ENCODE assay signal across 18 cellular contexts in the genomic region with DNA sequence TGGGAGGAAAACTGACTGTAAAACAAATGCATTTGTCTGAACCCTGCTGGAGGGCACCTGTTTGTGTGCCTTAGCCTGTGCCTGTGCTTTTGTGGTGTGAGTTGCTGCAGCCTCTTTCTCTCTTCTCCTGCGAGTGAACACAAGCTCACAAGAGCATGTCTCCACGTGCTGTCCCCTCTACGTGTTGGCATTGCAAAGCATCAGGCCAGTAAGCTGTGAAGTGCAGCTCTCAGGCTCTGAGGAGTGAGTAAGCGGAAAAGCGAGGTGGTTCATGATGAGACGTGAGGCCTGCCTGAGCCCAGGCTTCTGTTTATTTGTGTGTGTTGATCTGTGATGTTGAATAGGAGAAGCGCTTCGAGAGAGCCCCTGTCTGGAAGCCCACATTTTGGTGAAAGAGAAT.
A peak's percentile ranks its signal among the peaks of the same experiment; 100 is the strongest.
DNase-seq lines count a peak whose midpoint lies in the region; ATAC-seq and TF ChIP-seq lines count a peak whose summit lies in the region.
"Had no signal": no experiment of that assay in that cellular context is flagged by ENCODE, and none has a peak within 500 bp of the region (broad histone marks: within the 10 kb centered on the region; RNA-seq: fewer than 3 reads in every experiment).

No MANE protein-coding gene starts in this region.

- H3K9me3 ChIP-seq in mesodermal cell (ENCODE audit: control insufficient read depth, low read length) (no peaks in the 10 kb centered on the region), psoas muscle (no peaks in the 10 kb centered on the region)
- H3K9me3 ChIP-seq: neutrophil, SK-N-SH, suprapubic skin had no signal

- TF ChIP-seq CTCF in 22Rv1 (IDR thresholded peaks at IDR 0.05) (no peak), brain (conservative IDR thresholded peaks at IDR 0.05) (no peak), psoas muscle (IDR thresholded peaks at IDR 0.05) (no peak)

- H3K27me3 Mint-ChIP-seq in brain, result no peaks in the 10 kb centered on the region
- H3K27me3 Mint-ChIP-seq: activated CD4-positive, alpha-beta memory T cell treated with anti-CD3 and anti-CD28 coated beads, Interleukin-2, amount 10 ng/mL, durations not matched to agents 7 days and 5 days had no signal

- H3K4me3 Mint-ChIP-seq in brain, result no peak overlapping the region
- H3K4me3 Mint-ChIP-seq: activated CD4-positive, alpha-beta memory T cell treated with anti-CD3 and anti-CD28 coated beads, Interleukin-2, amount 10 ng/mL, durations not matched to agents 7 days and 5 days; CD14-positive monocyte had no signal

- intact Hi-C loops in psoas muscle (cut with DNase I), result no loop called here

- H3K9me3 Mint-ChIP-seq in brain, result no peaks in the 10 kb centered on the region
- H3K9me3 Mint-ChIP-seq: CD14-positive monocyte had no signal

- no peaks in the 10 kb centered on the region for H3K36me3 ChIP-seq in mesodermal cell (ENCODE audit: control insufficient read depth, insufficient read depth, low read length)
- peaks cover 0 to 39% of the 10 kb centered on the region in 2 donors for H3K36me3 ChIP-seq in psoas muscle (ENCODE audit: insufficient read depth in 1 of 2, low read depth in 1 of 2)
- H3K36me3 ChIP-seq: neutrophil, suprapubic skin had no signal

- ATAC-seq in psoas muscle, result no peak
- ATAC-seq: HCT116 had no signal

- peak overlapping the region; percentile 4 to 79 (median 53) for H3K27ac Mint-ChIP-seq in brain
- H3K27ac Mint-ChIP-seq: activated CD4-positive, alpha-beta memory T cell treated with anti-CD3 and anti-CD28 coated beads, Interleukin-2, amount 10 ng/mL, durations not matched to agents 7 days and 5 days had no signal

- peaks cover 9% of the 10 kb centered on the region for H3K4me1 ChIP-seq in mesodermal cell (ENCODE audit: control insufficient read depth, insufficient read depth, low read length, poor library complexity, severe bottlenecking)
- peaks cover 28% of the 10 kb centered on the region for H3K4me1 ChIP-seq in psoas muscle

- 0 out of 2 replicates have a peak overlapping the region, but pooled peaks have one; percentile 10 for H3K27ac ChIP-seq in 22Rv1
- peak overlapping the region; percentile 31 for H3K27ac ChIP-seq in mesodermal cell (ENCODE audit: low read depth, low read length, severe bottlenecking)
- no peak overlapping the region for H3K27ac ChIP-seq in psoas muscle
- H3K27ac ChIP-seq: epithelial cell of prostate, neutrophil, suprapubic skin had no signal

- no peaks in the 10 kb centered on the region for H3K27me3 ChIP-seq in psoas muscle (ENCODE audit: insufficient read depth in 3 of 3, low read length in 2 of 3)
- H3K27me3 ChIP-seq: neutrophil, suprapubic skin had no signal

- 81 to 90% methylated on average over 4 to 7 of the region's 8 CpGs for WGBS in mesodermal cell (ENCODE audit: insufficient coverage in 2 of 2), 2 experiments
- WGBS in psoas muscle, 3 donors, result 81 to 82% (median 82%) methylated on average over 8 of the region's 8 CpGs

- peak; percentile 19 for DNase-seq in DMS79 treated with DMSO at 0.1 percent for 48 hours (lab: John Stamatoyannopoulos, UW)
- DNase-seq in NCI-H446 (lab: John Stamatoyannopoulos, UW), result no peak
- no peak for DNase-seq in psoas muscle
- DNase-seq in stimulated activated CD4-positive, alpha-beta T cell treated with anti-CD3 and anti-CD28 coated beads, Interleukin-12 subunit alpha, Interleukin-12 subunit beta, amount 100 ng/mL, for 4 hours, result no peak
- DNase-seq in GM19238 (ENCODE audit: insufficient read length, low spot score), result no peak
- DNase-seq: activated CD4-positive, alpha-beta memory T cell treated with anti-CD3 and anti-CD28 coated beads, Interleukin-2, amount 10 ng/mL, durations not matched to agents 7 days and 5 days; aorta; NCI-H524; SK-N-SH; stimulated activated CD4-positive, alpha-beta T cell treated with anti-CD3 and anti-CD28 coated beads, Interleukin-4, amount 100 ng/mL, for 4 hours had no signal

- H3K4me1 Mint-ChIP-seq in brain, result peaks cover 67% of the 10 kb centered on the region
- H3K4me1 Mint-ChIP-seq: CD14-positive monocyte had no signal

- H3K4me3 ChIP-seq in mesodermal cell (ENCODE audit: extremely low read depth, insufficient read depth, low read length, poor library complexity, severe bottlenecking) (no peak overlapping the region), psoas muscle (no peak overlapping the region)
- H3K4me3 ChIP-seq: suprapubic skin had no signal

- H3K36me3 Mint-ChIP-seq in brain, result no peaks in the 10 kb centered on the region
- H3K36me3 Mint-ChIP-seq: CD14-positive monocyte had no signal
